ENCODE assay signal across 12 cellular contexts in the genomic region with DNA sequence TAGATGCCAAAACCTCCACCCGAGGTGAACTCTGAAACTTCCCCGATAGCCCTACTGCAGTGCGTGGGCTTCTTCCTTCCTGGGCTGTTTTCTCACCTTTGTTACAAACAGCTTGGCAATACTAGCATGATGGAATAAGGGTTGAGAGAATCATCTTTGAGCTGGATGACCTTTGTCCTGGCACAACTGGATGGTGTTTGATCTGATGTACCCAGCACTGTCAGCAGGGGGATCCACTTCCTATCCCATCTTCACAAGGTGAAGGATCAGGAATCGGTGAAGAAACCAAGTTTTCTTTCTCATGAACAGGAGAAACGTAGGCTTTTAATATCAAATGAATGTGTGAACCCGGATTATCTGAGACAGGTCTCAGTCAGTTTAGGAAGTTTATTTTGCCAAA. TPM values are rescaled to one million over a fixed set of nuclear protein-coding genes. Genes with fewer than 3 reads are reported as not detected.
DNase-seq lines count a peak whose midpoint lies in the region; ATAC-seq and TF ChIP-seq lines count a peak whose summit lies in the region.
"Had no signal": no experiment of that assay in that cellular context is flagged by ENCODE, and none has a peak within 500 bp of the region (broad histone marks: within the 10 kb centered on the region; RNA-seq: fewer than 3 reads in every experiment).

No MANE protein-coding gene starts in this region.

- intact Hi-C loops in PC-3 (cut with micrococcal nuclease) = no loop called here
- intact Hi-C loops in activated CD4-positive, alpha-beta T cell treated with anti-CD3 and anti-CD28 coated beads, Interleukin-2, amount 10 ng/mL, durations not matched to agents 24 days and 14 days (cut with micrococcal nuclease) = no loop called here

- no peaks in the 10 kb centered on the region for H3K4me1 Mint-ChIP-seq in activated CD4-positive, alpha-beta T cell treated with anti-CD3 and anti-CD28 coated beads, Interleukin-2, amount 10 ng/mL, durations not matched to agents 24 days and 14 days

- H3K9me3 Mint-ChIP-seq in activated CD4-positive, alpha-beta T cell treated with anti-CD3 and anti-CD28 coated beads, Interleukin-2, amount 10 ng/mL, durations not matched to agents 24 days and 14 days = no peaks in the 10 kb centered on the region
- H3K9me3 Mint-ChIP-seq: natural killer cell treated with Interleukin-12 subunit alpha and Interleukin-12 subunit beta and Interleukin-15 and Interleukin-18, amount 100 ng/mL, for 72 hours; stimulated activated naive CD8-positive, alpha-beta T cell treated with anti-CD3 and anti-CD28 coated beads, Interleukin-15, Interleukin-2, amounts not matched to agents 100 ng/mL and 50 ng/mL, for 24 hours had no signal

- no peak overlapping the region for H3K4me3 Mint-ChIP-seq in activated CD4-positive, alpha-beta T cell treated with anti-CD3 and anti-CD28 coated beads, Interleukin-2, amount 10 ng/mL, durations not matched to agents 24 days and 14 days
- H3K4me3 Mint-ChIP-seq: natural killer cell treated with Interleukin-12 subunit alpha and Interleukin-12 subunit beta and Interleukin-15 and Interleukin-18, amount 100 ng/mL, for 72 hours; stimulated activated naive CD8-positive, alpha-beta T cell treated with anti-CD3 and anti-CD28 coated beads, Interleukin-15, Interleukin-2, amounts not matched to agents 100 ng/mL and 50 ng/mL, for 24 hours had no signal

- no peaks in the 10 kb centered on the region for H3K79me2 ChIP-seq in PC-3 (ENCODE audit: low read length)

- CTCF ChIA-PET in PC-3 (lab: Charles Lee) = no interaction called here

- no peaks in the 10 kb centered on the region for H3K36me3 Mint-ChIP-seq in activated CD4-positive, alpha-beta T cell treated with anti-CD3 and anti-CD28 coated beads, Interleukin-2, amount 10 ng/mL, durations not matched to agents 24 days and 14 days (ENCODE audit: low read depth)
- H3K36me3 Mint-ChIP-seq: natural killer cell treated with Interleukin-12 subunit alpha and Interleukin-12 subunit beta and Interleukin-15 and Interleukin-18, amount 100 ng/mL, for 72 hours had no signal

- no peaks in the 10 kb centered on the region for H3K4me1 ChIP-seq in PC-3 (ENCODE audit: insufficient read depth, low read length)

- H3K36me3 ChIP-seq in PC-3 (ENCODE audit: low read depth, low read length) = no peaks in the 10 kb centered on the region
- H3K36me3 ChIP-seq: BLaER1 treated with 17β-estradiol and CSF1 and Interleukin-3, amounts not matched to agents 10 nM and 100 nM had no signal

- no peaks in the 10 kb centered on the region for H4K20me1 ChIP-seq in PC-3 (ENCODE audit: low read length)
- H4K20me1 ChIP-seq: BLaER1 treated with 17β-estradiol and CSF1 and Interleukin-3, amounts not matched to agents 10 nM and 100 nM had no signal

- peak; percentile 15 for DNase-seq in PC-3
- no peak for DNase-seq in epithelial cell of proximal tubule (ENCODE audit: low read depth)
- no peak for DNase-seq in activated CD4-positive, alpha-beta T cell treated with anti-CD3 and anti-CD28 coated beads, Interleukin-2, amount 10 ng/mL, durations not matched to agents 24 days and 14 days
- DNase-seq in T-helper 1 cell = no peak
- no peak for DNase-seq in NK-92 (lab: John Stamatoyannopoulos, UW; ENCODE audit: unreplicated experiment)
- no peak for DNase-seq in NCI-H1436 treated with DMSO at 0.1 percent for 48 hours (lab: John Stamatoyannopoulos, UW)
- DNase-seq: activated gamma-delta T cell treated with Interleukin-2 at 50 U/mL for 16 hours had no signal

- no TSS peak for BruUV-seq in PC-3 (replicated peaks; lab: Mats Ljungman, UMichigan)

- POLR2A ChIA-PET in PC-3 (lab: Charles Lee; ENCODE audit: unreplicated experiment) = no interaction called here

- H3K9ac ChIP-seq in PC-3 (ENCODE audit: low read length) = no peak overlapping the region
- H3K9ac ChIP-seq: BLaER1 treated with 17β-estradiol and CSF1 and Interleukin-3, amounts not matched to agents 10 nM and 100 nM had no signal

- H3K4me3 ChIP-seq in PC-3 (ENCODE audit: low read length) (no peak overlapping the region), epithelial cell of proximal tubule (ENCODE audit: low read depth, low read length) (no peak overlapping the region)
- H3K4me3 ChIP-seq: BLaER1 treated with 17β-estradiol and CSF1 and Interleukin-3, amounts not matched to agents 10 nM and 100 nM had no signal

- peak; percentile 29; the same call in 1 of the 2 replicates for ATAC-seq in PC-3
- ATAC-seq: natural killer cell treated with Interleukin-12 subunit alpha and Interleukin-12 subunit beta and Interleukin-15 and Interleukin-18, amount 100 ng/mL, for 72 hours had no signal

- no peak overlapping the region for H3K27ac ChIP-seq in 22Rv1
- no peak overlapping the region for H3K27ac ChIP-seq in PC-3 (ENCODE audit: low read length)
- H3K27ac ChIP-seq: BLaER1 treated with 17β-estradiol and CSF1 and Interleukin-3, amounts not matched to agents 10 nM and 100 nM had no signal

- no peaks in the 10 kb centered on the region for H3F3A ChIP-seq in PC-3 (ENCODE audit: low read length, unreplicated experiment)

- no peak overlapping the region for H3K27ac Mint-ChIP-seq in activated CD4-positive, alpha-beta T cell treated with anti-CD3 and anti-CD28 coated beads, Interleukin-2, amount 10 ng/mL, durations not matched to agents 24 days and 14 days
- H3K27ac Mint-ChIP-seq: natural killer cell treated with Interleukin-12 subunit alpha and Interleukin-12 subunit beta and Interleukin-15 and Interleukin-18, amount 100 ng/mL, for 72 hours; stimulated activated naive CD8-positive, alpha-beta T cell treated with anti-CD3 and anti-CD28 coated beads, Interleukin-15, Interleukin-2, amounts not matched to agents 100 ng/mL and 50 ng/mL, for 24 hours had no signal

- no peaks in the 10 kb centered on the region for H3K9me3 ChIP-seq in PC-3 (ENCODE audit: low read length)

- H2AFZ ChIP-seq in PC-3 (ENCODE audit: low read length) = no peak overlapping the region

- peaks cover 2% of the 10 kb centered on the region for H3K27me3 Mint-ChIP-seq in activated CD4-positive, alpha-beta T cell treated with anti-CD3 and anti-CD28 coated beads, Interleukin-2, amount 10 ng/mL, durations not matched to agents 24 days and 14 days
- H3K27me3 Mint-ChIP-seq: stimulated activated naive CD8-positive, alpha-beta T cell treated with anti-CD3 and anti-CD28 coated beads, Interleukin-15, Interleukin-2, amounts not matched to agents 100 ng/mL and 50 ng/mL, for 24 hours had no signal

- TF ChIP-seq CTCF in 22Rv1 (IDR thresholded peaks at IDR 0.05) = peak; percentile 62
- peak; percentile 37 for TF ChIP-seq CTCF in GM12873 (IDR thresholded peaks at IDR 0.05; ENCODE audit: insufficient read depth, low read depth, low read length, missing control alignments)
- TF ChIP-seq CTCF in PC-3 (conservative IDR thresholded peaks at IDR 0.05; ENCODE audit: low read depth, low read length) = peak; percentile 47
- TF ChIP-seq CTCF in epithelial cell of proximal tubule (conservative IDR thresholded peaks at IDR 0.05; ENCODE audit: low read depth, low read length) = peak; percentile 53

- no peaks in the 10 kb centered on the region for H3K9me2 ChIP-seq in PC-3 (replicated peaks; ENCODE audit: low read length)

- no peak overlapping the region for H3K4me2 ChIP-seq in PC-3 (ENCODE audit: low read length)
- H3K4me2 ChIP-seq: BLaER1 treated with 17β-estradiol and CSF1 and Interleukin-3, amounts not matched to agents 10 nM and 100 nM had no signal

- no peaks in the 10 kb centered on the region for H3K27me3 ChIP-seq in PC-3 (ENCODE audit: low read length)
- H3K27me3 ChIP-seq: BLaER1 treated with 17β-estradiol and CSF1 and Interleukin-3, amounts not matched to agents 10 nM and 100 nM had no signal

RNA-seq across cellular contexts. Expression of gene LRRC10, which starts 19.5 kb away (rescaled TPM):
- total RNA-seq in PC-3 (2014; rRNA removed) (not detected in 2 replicates), epithelial cell of proximal tubule (not detected in 2 replicates)
- not detected in 2 replicates for total RNA-seq in activated CD4-positive, alpha-beta T cell treated with anti-CD3 and anti-CD28 coated beads, Interleukin-2, amount 10 ng/mL, durations not matched to agents 24 days and 14 days
- total RNA-seq: natural killer cell treated with Interleukin-12 subunit alpha and Interleukin-12 subunit beta and Interleukin-15 and Interleukin-18, amount 100 ng/mL, for 72 hours had no signal

RNA-seq across cellular contexts. Expression of gene CCT2, which starts 44.9 kb away (rescaled TPM):
- 306 and 345 TPM in 2 replicates for total RNA-seq in PC-3 (2014; rRNA removed)
- total RNA-seq in epithelial cell of proximal tubule = 279 and 426 TPM in 2 replicates
- 490 and 511 TPM in 2 replicates for total RNA-seq in activated CD4-positive, alpha-beta T cell treated with anti-CD3 and anti-CD28 coated beads, Interleukin-2, amount 10 ng/mL, durations not matched to agents 24 days and 14 days
